14 cellular contexts compared by ENCODE assay signal in genomic region chr1:21042920-21043605, GRCh38.
DNase-seq lines count a peak whose midpoint lies in the region; ATAC-seq and TF ChIP-seq lines count a peak whose summit lies in the region.
"Had no signal": no experiment of that assay in that cellular context is flagged by ENCODE, and none has a peak within 500 bp of the region (broad histone marks: within the 10 kb centered on the region; RNA-seq: fewer than 3 reads in every experiment).

No MANE protein-coding gene starts in this region.

- peaks cover 20% of the 10 kb centered on the region for H3K36me3 Mint-ChIP-seq in stimulated activated effector memory CD8-positive, alpha-beta T cell treated with anti-CD3 and anti-CD28 coated beads, Interleukin-12 subunit alpha, Interleukin-12 subunit beta, amount 100 ng/mL, for 72 hours
- H3K36me3 Mint-ChIP-seq in naive thymus-derived CD8-positive, alpha-beta T cell: peaks cover 0 to 12% (median 3%) of the 10 kb centered on the region in 3 donors

- H3K9me3 Mint-ChIP-seq in stimulated activated effector memory CD8-positive, alpha-beta T cell treated with anti-CD3 and anti-CD28 coated beads, Interleukin-12 subunit alpha, Interleukin-12 subunit beta, amount 100 ng/mL, for 72 hours: no peaks in the 10 kb centered on the region
- no peaks in the 10 kb centered on the region for H3K9me3 Mint-ChIP-seq in naive thymus-derived CD8-positive, alpha-beta T cell

- ATAC-seq in stimulated activated effector memory CD8-positive, alpha-beta T cell treated with anti-CD3 and anti-CD28 coated beads, Interleukin-12 subunit alpha, Interleukin-12 subunit beta, amount 100 ng/mL, for 72 hours: no peak
- no peak for ATAC-seq in naive thymus-derived CD8-positive, alpha-beta T cell
- ATAC-seq: activated CD4-positive, CD25-positive, alpha-beta regulatory T cell treated with anti-CD3 and anti-CD28 coated beads, Interleukin-2, amount 50 U/mL, for 24 hours had no signal

- peaks cover 15% of the 10 kb centered on the region for H3K4me1 Mint-ChIP-seq in stimulated activated effector memory CD8-positive, alpha-beta T cell treated with anti-CD3 and anti-CD28 coated beads, Interleukin-12 subunit alpha, Interleukin-12 subunit beta, amount 100 ng/mL, for 72 hours
- H3K4me1 Mint-ChIP-seq in naive thymus-derived CD8-positive, alpha-beta T cell: peaks cover 0 to 3% (median under 1%) of the 10 kb centered on the region in 4 donors

- H3K27me3 Mint-ChIP-seq in naive thymus-derived CD8-positive, alpha-beta T cell: no peaks in the 10 kb centered on the region

- H3K27ac Mint-ChIP-seq in stimulated activated effector memory CD8-positive, alpha-beta T cell treated with anti-CD3 and anti-CD28 coated beads, Interleukin-12 subunit alpha, Interleukin-12 subunit beta, amount 100 ng/mL, for 72 hours: peak overlapping the region; percentile 36
- no peak overlapping the region for H3K27ac Mint-ChIP-seq in naive thymus-derived CD8-positive, alpha-beta T cell

- TF ChIP-seq CTCF in astrocyte of the cerebellum (IDR thresholded peaks at IDR 0.05; ENCODE audit: low read depth, low read length, missing control alignments): no peak

- POLR2A ChIA-PET in naive thymus-derived CD8-positive, alpha-beta T cell (lab: Charles Lee): no interaction called here

- no peak overlapping the region for H3K4me3 Mint-ChIP-seq in stimulated activated effector memory CD8-positive, alpha-beta T cell treated with anti-CD3 and anti-CD28 coated beads, Interleukin-12 subunit alpha, Interleukin-12 subunit beta, amount 100 ng/mL, for 72 hours
- H3K4me3 Mint-ChIP-seq in naive thymus-derived CD8-positive, alpha-beta T cell: no peak overlapping the region

- DNase-seq in GM04504 (ENCODE audit: low read depth): peak; percentile 24
- peak; percentile 86 for DNase-seq in astrocyte of the cerebellum (ENCODE audit: low read depth)
- peak; percentile 20 for DNase-seq in hepatic stellate cell (ENCODE audit: low spot score)
- DNase-seq in stimulated activated effector memory CD8-positive, alpha-beta T cell treated with anti-CD3 and anti-CD28 coated beads, Interleukin-12 subunit alpha, Interleukin-12 subunit beta, amount 100 ng/mL, for 72 hours (ENCODE audit: low spot score in 2 of 2): no peak
- DNase-seq in activated CD4-positive, alpha-beta T cell treated with anti-CD3 and anti-CD28 coated beads for 4 hours: no peak
- no peak for DNase-seq in amniotic stem cell (lab: John Stamatoyannopoulos, UW)
- no peak for DNase-seq in naive thymus-derived CD8-positive, alpha-beta T cell
- DNase-seq: mesendoderm, NCI-H187 treated with DMSO at 0.1 percent for 48 hours, NCI-H524 treated with DMSO at 0.1 percent for 48 hours, Peyer's patch, stomach had no signal

- in situ Hi-C loops in astrocyte of the cerebellum (cut with HindIII; ENCODE audit: low sequenced_read_pairs): no loop called here

- H3K4me3 ChIP-seq in astrocyte of the cerebellum (ENCODE audit: low read depth, low read length): no peak overlapping the region
- H3K4me3 ChIP-seq: Peyer's patch, stomach, vagina had no signal

Comparison
In these comparisons a context has a peak if more than half of its experiments do, and no peak if none do; other contexts are left out.
1. DNase-seq: peak in GM04504 (single experiment), astrocyte of the cerebellum (single experiment) and hepatic stellate cell (single experiment); none in stimulated activated effector memory CD8-positive, alpha-beta T cell treated with anti-CD3 and anti-CD28 coated beads, Interleukin-12 subunit alpha, Interleukin-12 subunit beta, amount 100 ng/mL, for 72 hours (0 of 2), activated CD4-positive, alpha-beta T cell treated with anti-CD3 and anti-CD28 coated beads for 4 hours (0 of 2), amniotic stem cell (single experiment) and naive thymus-derived CD8-positive, alpha-beta T cell (0 of 10).